1 cellular context compared by ENCODE assay signal in the genomic region with DNA sequence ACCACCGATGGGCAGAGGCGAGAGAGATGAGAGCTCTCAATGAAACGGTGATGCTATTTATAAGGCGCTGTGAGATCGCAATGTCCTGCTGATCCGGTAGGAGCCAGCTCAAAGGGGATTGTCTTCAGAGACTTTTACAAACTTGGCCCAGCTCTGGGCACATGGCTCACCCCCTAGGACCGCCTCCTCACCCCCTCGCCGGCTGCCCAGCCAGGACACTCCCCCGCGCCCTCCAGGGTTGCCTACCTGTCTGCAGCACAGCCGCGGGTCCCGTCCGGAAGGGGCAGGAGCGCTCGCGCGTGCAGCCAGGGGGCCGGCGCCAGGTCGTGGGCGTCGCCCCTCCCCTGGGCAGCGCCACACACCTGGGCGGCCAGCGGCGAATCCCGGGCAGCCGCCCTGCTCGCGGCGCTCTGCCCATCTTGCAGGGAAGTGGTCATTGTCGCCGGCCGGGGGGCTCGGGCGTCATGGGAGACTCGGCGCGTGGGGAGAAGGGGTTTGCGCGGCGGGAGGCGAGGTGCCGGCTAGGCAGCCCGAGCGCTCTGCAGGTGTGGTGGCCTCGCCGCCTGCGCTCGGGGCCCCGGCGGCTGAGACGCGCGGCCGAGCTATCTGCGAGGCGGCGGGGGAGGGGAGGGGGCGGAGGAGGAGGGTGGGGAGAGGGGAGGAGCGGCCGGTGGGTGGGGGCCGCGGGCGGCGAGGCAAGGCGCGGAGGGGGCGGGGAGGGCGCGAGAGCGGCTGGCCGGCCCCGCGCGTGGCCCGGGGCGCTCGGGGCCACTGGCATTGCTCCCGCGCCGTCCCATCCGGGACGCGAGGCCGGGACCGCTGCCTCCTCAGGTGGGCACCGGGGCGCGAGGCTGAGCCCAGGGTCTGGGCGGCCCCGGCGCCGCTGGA.
TF ChIP-seq lines count a peak whose summit lies in the region.

Gene GRB14, minus strand, starts transcription at position 610 of the 888 bp plus-strand sequence. Its CDS starts 173 bp downstream, at position 437.

TF ChIP-seq in WTC11, 78 proteins besides CTCF, POLR2A, EP300 and RAD21 (continued from another document):
- TF ChIP-seq, protein P1, sequence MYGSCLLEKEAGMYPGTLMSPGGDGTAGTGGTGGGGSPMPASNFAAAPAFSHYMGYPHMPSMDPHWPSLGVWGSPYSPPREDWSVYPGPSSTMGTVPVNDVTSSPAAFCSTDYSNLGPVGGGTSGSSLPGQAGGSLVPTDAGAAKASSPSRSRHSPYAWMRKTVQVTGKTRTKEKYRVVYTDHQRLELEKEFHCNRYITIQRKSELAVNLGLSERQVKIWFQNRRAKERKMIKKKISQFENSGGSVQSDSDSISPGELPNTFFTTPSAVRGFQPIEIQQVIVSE (CRISPR knock-in tag; IDR thresholded peaks at IDR 0.05; ENCODE audit: borderline replicate concordance): no peak
- TF ChIP-seq NR1H2 (CRISPR knock-in tag; IDR thresholded peaks at IDR 0.05) (no peak), TP53 (CRISPR knock-in tag; IDR thresholded peaks at IDR 0.05) (0 out of 2 replicates have a peak, but pooled peaks have one; percentile 27), KAT7 (CRISPR knock-in tag; IDR thresholded peaks at IDR 0.05; ENCODE audit: borderline replicate concordance) (peak; percentile 37; the same call in 1 of the 2 replicates), ZNF219 (CRISPR knock-in tag; IDR thresholded peaks at IDR 0.05; ENCODE audit: borderline replicate concordance) (peak; percentile 60; the same call in 1 of the 2 replicates), ZNF138 (CRISPR knock-in tag; conservative IDR thresholded peaks at IDR 0.05) (peak; percentile 69), GRHL2 (CRISPR knock-in tag; IDR thresholded peaks at IDR 0.05; ENCODE audit: insufficient replicate concordance, severe bottlenecking) (no peak), NR3C1 (CRISPR knock-in tag; conservative IDR thresholded peaks at IDR 0.05; ENCODE audit: low read depth) (0 out of 2 replicates have a peak, but pooled peaks have one; percentile 38)
TF ChIP-seq in WTC11: peak in this region for 28.
